14 cellular contexts compared by ENCODE assay signal in genomic region chr11:69645801-69646492, GRCh38. TPM values are rescaled to one million over a fixed set of nuclear protein-coding genes. Genes with fewer than 3 reads are reported as not detected.
A peak's percentile ranks its signal among the peaks of the same experiment; 100 is the strongest.
DNase-seq lines count a peak whose midpoint lies in the region; ATAC-seq, FAIRE-seq and TF ChIP-seq lines count a peak whose summit lies in the region.
"Had no signal": no experiment of that assay in that cellular context is flagged by ENCODE, and none has a peak within 500 bp of the region (broad histone marks: within the 10 kb centered on the region; RNA-seq: fewer than 3 reads in every experiment).

No MANE protein-coding gene starts in this region.

- TF ChIP-seq POLR2A in GM12892 (IDR thresholded peaks at IDR 0.05; ENCODE audit: low read depth, low read length) = no peak

- peaks cover 13% of the 10 kb centered on the region for H3K36me3 Mint-ChIP-seq in nephron (ENCODE audit: low read depth)
- H3K36me3 Mint-ChIP-seq: activated naive CD8-positive, alpha-beta T cell treated with anti-CD3 and anti-CD28 coated beads for 36 hours; CD4-positive, CD25-positive, alpha-beta regulatory T cell had no signal

- TF ChIP-seq CTCF in C4-2B (conservative IDR thresholded peaks at IDR 0.05) = no peak
- no peak for TF ChIP-seq CTCF in nephron (IDR thresholded peaks at IDR 0.05; ENCODE audit: unreplicated experiment in 3 of 3)

- H3K9me3 ChIP-seq in SK-N-MC (ENCODE audit: low read depth, low read length) = no peaks in the 10 kb centered on the region
- H3K9me3 ChIP-seq: prostate gland had no signal

- DNase-seq in HT1080 (ENCODE audit: low read depth) = peak; percentile 27
- DNase-seq in SK-N-MC (ENCODE audit: low read depth, low spot score) = no peak
- no peak for DNase-seq in GM12892 (ENCODE audit: insufficient read length)
- DNase-seq in amygdala (lab: John Stamatoyannopoulos, UW) = no peak
- no peak for DNase-seq in effector CD4-positive, alpha-beta T cell
- DNase-seq: activated naive CD8-positive, alpha-beta T cell treated with anti-CD3 and anti-CD28 coated beads for 36 hours; CD4-positive, CD25-positive, alpha-beta regulatory T cell; midbrain; NCI-H2227 treated with DMSO at 0.1 percent for 48 hours; stimulated activated naive CD8-positive, alpha-beta T cell treated with anti-CD3 and anti-CD28 coated beads, Interleukin-15, amount 100 ng/mL, for 72 hours had no signal

- ATAC-seq in GM21529 (IDR thresholded peaks at IDR 0.05; ENCODE audit: unreplicated experiment) = no peak
- ATAC-seq: stimulated activated naive CD8-positive, alpha-beta T cell treated with anti-CD3 and anti-CD28 coated beads, Interleukin-15, amount 100 ng/mL, for 72 hours had no signal

- H3K4me1 Mint-ChIP-seq in nephron = peaks cover 11% of the 10 kb centered on the region
- H3K4me1 Mint-ChIP-seq: activated naive CD8-positive, alpha-beta T cell treated with anti-CD3 and anti-CD28 coated beads for 36 hours had no signal

- H3K27ac ChIP-seq in C4-2B (peak overlapping the region; percentile 98), SK-N-MC (peak overlapping the region; percentile 98)

- peaks cover 88% of the 10 kb centered on the region for H3K36me3 ChIP-seq in SK-N-MC (ENCODE audit: insufficient read depth, low read length)
- H3K36me3 ChIP-seq: prostate gland had no signal

- peak overlapping the region; percentile 99 for H3K9ac ChIP-seq in SK-N-MC (ENCODE audit: insufficient read length)

- peaks cover 13% of the 10 kb centered on the region for H3K27me3 Mint-ChIP-seq in nephron (ENCODE audit: low read depth)

- H3K4me3 ChIP-seq in SK-N-MC = peak overlapping the region; percentile 99
- H3K4me3 ChIP-seq: prostate gland had no signal

- no peaks in the 10 kb centered on the region for H3K9me3 Mint-ChIP-seq in nephron
- H3K9me3 Mint-ChIP-seq: activated naive CD8-positive, alpha-beta T cell treated with anti-CD3 and anti-CD28 coated beads for 36 hours; CD4-positive, CD25-positive, alpha-beta regulatory T cell; stimulated activated naive CD8-positive, alpha-beta T cell treated with anti-CD3 and anti-CD28 coated beads, Interleukin-15, amount 100 ng/mL, for 72 hours had no signal

- H3K27ac Mint-ChIP-seq in nephron = peak overlapping the region in 2 of 3 experiments; percentile 40 to 49
- H3K27ac Mint-ChIP-seq: activated naive CD8-positive, alpha-beta T cell treated with anti-CD3 and anti-CD28 coated beads for 36 hours; CD4-positive, CD25-positive, alpha-beta regulatory T cell; stimulated activated naive CD8-positive, alpha-beta T cell treated with anti-CD3 and anti-CD28 coated beads, Interleukin-15, amount 100 ng/mL, for 72 hours had no signal

- no peak overlapping the region for H3K4me3 Mint-ChIP-seq in nephron
- H3K4me3 Mint-ChIP-seq: activated naive CD8-positive, alpha-beta T cell treated with anti-CD3 and anti-CD28 coated beads for 36 hours; stimulated activated naive CD8-positive, alpha-beta T cell treated with anti-CD3 and anti-CD28 coated beads, Interleukin-15, amount 100 ng/mL, for 72 hours had no signal

- FAIRE-seq in GM12892 (lab: Jason Lieb, UNC) = no peak

RNA-seq across cellular contexts. Expression of gene CCND1, which starts 5.0 kb away (rescaled TPM):
- total RNA-seq in HT1080 (2014; rRNA removed; shearing (Covaris generic)) = 617 and 803 TPM in 2 replicates
- polyA plus RNA-seq in HT1080 (2015; cell fraction: cytosol; rRNA removed) = 296 and 343 TPM in 2 replicates
- 337 and 347 TPM in 2 replicates for polyA plus RNA-seq in HT1080 (2015; cell fraction: nucleus; rRNA removed)
- polyA plus RNA-seq in GM12892 (2012; ENCODE audit: missing spikeins) = 1.5 TPM

RNA-seq across cellular contexts. Expression of gene LTO1, which starts 29.2 kb away (rescaled TPM):
- total RNA-seq in HT1080 (2014; rRNA removed; shearing (Covaris generic)) = 18.6 and 20.4 TPM in 2 replicates
- polyA plus RNA-seq in HT1080 (2015; cell fraction: cytosol; rRNA removed) = 16.8 and 24.4 TPM in 2 replicates
- 45.1 and 58.2 TPM in 2 replicates for polyA plus RNA-seq in HT1080 (2015; cell fraction: nucleus; rRNA removed)
- 9.1 TPM for polyA plus RNA-seq in GM12892 (2012; ENCODE audit: missing spikeins)

RNA-seq across cellular contexts. Expression of gene FGF19, which starts 57.9 kb away (rescaled TPM):
- not detected in 2 replicates for total RNA-seq in HT1080 (2014; rRNA removed; shearing (Covaris generic))
- 0.06 TPM in 1 of 2 replicates, not detected in the other for polyA plus RNA-seq in HT1080 (2015; cell fraction: cytosol; rRNA removed)
- not detected in 2 replicates for polyA plus RNA-seq in HT1080 (2015; cell fraction: nucleus; rRNA removed)
- not detected for polyA plus RNA-seq in GM12892 (2012; ENCODE audit: missing spikeins)
- total RNA-seq: activated naive CD8-positive, alpha-beta T cell treated with anti-CD3 and anti-CD28 coated beads for 36 hours; CD4-positive, CD25-positive, alpha-beta regulatory T cell; prostate gland had no signal
- polyA plus RNA-seq: CD4-positive, CD25-positive, alpha-beta regulatory T cell had no signal
